6 cellular contexts compared by ENCODE assay signal in genomic region chr16:383326-384020, GRCh38. TPM values are rescaled to one million over a fixed set of nuclear protein-coding genes. Genes with fewer than 3 reads are reported as not detected.
A peak's percentile ranks its signal among the peaks of the same experiment; 100 is the strongest.
DNase-seq lines count a peak whose midpoint lies in the region; FAIRE-seq lines count a peak whose summit lies in the region.

No MANE protein-coding gene starts in this region.

- FAIRE-seq in HTR-8/SVneo (lab: Jason Lieb, UNC) = peak; percentile 13

- DNase-seq in HTR-8/SVneo (ENCODE audit: insufficient read length, low spot score) (no peak), mucosa of gallbladder (ENCODE audit: low spot score) (peak; percentile 59), Ammon's horn (ENCODE audit: low spot score) (no peak), NOMO-1 treated with dmso at 0.1 percent for 144 hours (lab: John Stamatoyannopoulos, UW; ENCODE audit: unreplicated experiment) (no peak), NCI-H187 treated with DMSO at 0.1 percent for 48 hours (lab: John Stamatoyannopoulos, UW) (no peak)
- peak; percentile 44 for DNase-seq in activated naive CD4-positive, alpha-beta T cell treated with anti-CD3 and anti-CD28 coated beads, Interleukin-2, amount 50 U/mL, for 16 hours

RNA-seq across cellular contexts. Expression of gene PGAP6, which starts 1.7 kb away (rescaled TPM):
- total RNA-seq in mucosa of gallbladder = 85.7 TPM

RNA-seq across cellular contexts. Expression of gene MRPL28, which starts 13.1 kb away (rescaled TPM):
- 52.9 TPM for total RNA-seq in mucosa of gallbladder

RNA-seq across cellular contexts. Expression of gene NME4, which starts 13.5 kb away (rescaled TPM):
- total RNA-seq in mucosa of gallbladder = 105 TPM

RNA-seq across cellular contexts. Expression of gene DECR2, which starts 18.2 kb away (rescaled TPM):
- 36.8 TPM for total RNA-seq in mucosa of gallbladder

RNA-seq across cellular contexts. Expression of gene AXIN1, which starts 30.9 kb away (rescaled TPM):
- total RNA-seq in mucosa of gallbladder = 29.2 TPM

Comparison
In these comparisons a context has a peak if more than half of its experiments do, and no peak if none do; other contexts are left out.
1. DNase-seq: peak in activated naive CD4-positive, alpha-beta T cell treated with anti-CD3 and anti-CD28 coated beads, Interleukin-2, amount 50 U/mL, for 16 hours (single experiment) and mucosa of gallbladder (single experiment); none in HTR-8/SVneo (single experiment), Ammon's horn (single experiment), NOMO-1 treated with dmso at 0.1 percent for 144 hours (single experiment) and NCI-H187 treated with DMSO at 0.1 percent for 48 hours (single experiment).